Comparison of ENCODE assay signal across 8 cellular contexts in the genomic region with DNA sequence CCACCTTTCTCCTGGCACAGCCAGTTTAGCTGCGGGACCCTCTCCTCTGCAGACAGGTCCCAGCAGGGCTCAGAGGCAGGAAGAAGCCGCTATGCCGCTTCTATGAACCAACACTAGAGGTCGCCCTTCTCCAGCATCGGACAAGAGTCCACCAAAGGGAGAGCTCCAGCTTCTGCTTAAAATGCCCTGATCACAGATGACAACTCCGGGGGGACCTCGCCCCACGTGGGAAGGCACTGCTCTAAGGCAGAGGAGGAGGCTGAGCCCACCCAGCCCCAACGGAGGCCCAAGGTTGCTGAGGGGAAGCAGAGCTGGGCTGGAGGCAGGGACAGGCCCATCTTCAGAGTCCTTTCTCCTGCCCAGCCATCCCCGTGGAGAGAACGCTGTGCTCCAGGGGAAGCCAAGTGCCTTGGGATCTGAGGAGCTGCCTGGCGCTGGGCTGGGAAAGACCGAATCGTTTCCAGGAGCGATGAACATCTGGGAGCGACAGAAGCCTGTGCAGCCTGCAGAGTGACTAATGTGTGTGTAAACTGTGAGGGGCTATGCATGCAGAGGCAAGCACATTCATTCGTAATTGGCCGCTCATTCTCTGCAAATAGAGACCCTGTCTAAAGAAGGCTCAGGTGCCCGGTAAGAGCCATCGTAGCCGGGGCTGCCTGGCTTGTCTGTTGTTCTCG. TPM values are rescaled to one million over a fixed set of nuclear protein-coding genes. Genes with fewer than 3 reads are reported as not detected.
DNase-seq lines count a peak whose midpoint lies in the region; ATAC-seq, FAIRE-seq and TF ChIP-seq lines count a peak whose summit lies in the region.

No MANE protein-coding gene starts in this region.

- TF ChIP-seq POLR2A in GM12892 (IDR thresholded peaks at IDR 0.05; ENCODE audit: low read depth, low read length): no peak

- no peaks in the 10 kb centered on the region for H3K27me3 ChIP-seq in left lung

- peak overlapping the region; percentile 62 for H3K27ac ChIP-seq in VCaP
- H3K27ac ChIP-seq in left lung: no peak overlapping the region

- DNase-seq in GM12892 (ENCODE audit: insufficient read length): peak; percentile 83
- peak; percentile 90 for DNase-seq in cerebellar cortex (ENCODE audit: low spot score)
- peak in 1 of 2 donors; percentile 67 for DNase-seq in left lung
- peak; percentile 57 to 58 for DNase-seq in stimulated activated CD4-positive, alpha-beta T cell treated with anti-CD3 and anti-CD28 coated beads, Interleukin-4, amount 100 ng/mL, for 48 hours (ENCODE audit: low read depth in 2 of 2)
- DNase-seq in Kasumi-1 (lab: John Stamatoyannopoulos, UW): no peak
- DNase-seq in AML-193 (lab: John Stamatoyannopoulos, UW): no peak

- no peaks in the 10 kb centered on the region for H3K9me3 ChIP-seq in left lung

- H3K36me3 ChIP-seq in left lung: no peaks in the 10 kb centered on the region

- no peak overlapping the region for H3K4me3 ChIP-seq in left lung

- no peak for FAIRE-seq in GM12892 (lab: Jason Lieb, UNC)

- peak; percentile 92 for TF ChIP-seq CTCF in VCaP (conservative IDR thresholded peaks at IDR 0.05)
- peak; percentile 88 to 93 for TF ChIP-seq CTCF in left lung (IDR thresholded peaks at IDR 0.05)

- peaks cover 0 to 6% of the 10 kb centered on the region in 2 donors for H3K4me1 ChIP-seq in left lung

- peak; percentile 77 for ATAC-seq in HG03095 (IDR thresholded peaks at IDR 0.05; ENCODE audit: unreplicated experiment)
- peak; percentile 99 for ATAC-seq in left lung

- intact Hi-C loops in left lung (cut with DNase I): no loop called here

RNA-seq across cellular contexts. Expression of gene BDH1, which starts 43.5 kb away (rescaled TPM):
- 49.1 TPM for polyA plus RNA-seq in GM12892 (2012; ENCODE audit: missing spikeins)
- 10 to 100 TPM; 15.5 to 22.0 TPM for total RNA-seq in left lung

Comparison
In these comparisons a context has a peak if more than half of its experiments do, and no peak if none do; other contexts are left out.
1. DNase-seq: peak in GM12892 (single experiment), cerebellar cortex (single experiment) and stimulated activated CD4-positive, alpha-beta T cell treated with anti-CD3 and anti-CD28 coated beads, Interleukin-4, amount 100 ng/mL, for 48 hours (2 of 2); none in Kasumi-1 (0 of 2) and AML-193 (0 of 2).